10 cellular contexts compared by ENCODE assay signal in genomic region chr16:81778231-81778630, GRCh38. TPM values are rescaled to one million over a fixed set of nuclear protein-coding genes. Genes with fewer than 3 reads are reported as not detected.
A peak's percentile ranks its signal among the peaks of the same experiment; 100 is the strongest.
DNase-seq lines count a peak whose midpoint lies in the region; ATAC-seq lines count a peak whose summit lies in the region.
"Had no signal": no experiment of that assay in that cellular context is flagged by ENCODE, and none has a peak within 500 bp of the region (broad histone marks: within the 10 kb centered on the region; RNA-seq: fewer than 3 reads in every experiment).

No MANE protein-coding gene starts in this region.

- H3K4me3 ChIP-seq in iPS-15b (ENCODE audit: low read depth, low read length), result peak overlapping the region; percentile 60

- ATAC-seq in T-helper 17 cell (no peak), HG03159 (IDR thresholded peaks at IDR 0.05; ENCODE audit: unreplicated experiment) (no peak), HG02840 (IDR thresholded peaks at IDR 0.05; ENCODE audit: low FRiP score, unreplicated experiment) (no peak), GM19467 (IDR thresholded peaks at IDR 0.05; ENCODE audit: unreplicated experiment) (no peak)
- ATAC-seq in stimulated activated naive CD8-positive, alpha-beta T cell treated with anti-CD3 and anti-CD28 coated beads, Interleukin-15, amount 100 ng/mL, for 72 hours, result no peak

- peaks cover 30% of the 10 kb centered on the region for H3K27me3 Mint-ChIP-seq in activated naive CD4-positive, alpha-beta T cell treated with anti-CD3 and anti-CD28 coated beads, Interleukin-2, amount 50 U/mL, for 24 hours
- H3K27me3 Mint-ChIP-seq in T-helper 17 cell, result peaks cover 27% of the 10 kb centered on the region
- peaks cover 72% of the 10 kb centered on the region for H3K27me3 Mint-ChIP-seq in stimulated activated naive CD8-positive, alpha-beta T cell treated with anti-CD3 and anti-CD28 coated beads, Interleukin-15, amount 100 ng/mL, for 72 hours

- no peak overlapping the region for H3K9ac ChIP-seq in iPS-15b (ENCODE audit: low read depth, low read length)

- peaks cover 13% of the 10 kb centered on the region for H3K4me1 Mint-ChIP-seq in activated naive CD4-positive, alpha-beta T cell treated with anti-CD3 and anti-CD28 coated beads, Interleukin-2, amount 50 U/mL, for 24 hours
- H3K4me1 Mint-ChIP-seq in T-helper 17 cell, result peaks cover 7% of the 10 kb centered on the region
- peaks cover 16% of the 10 kb centered on the region for H3K4me1 Mint-ChIP-seq in stimulated activated naive CD8-positive, alpha-beta T cell treated with anti-CD3 and anti-CD28 coated beads, Interleukin-15, amount 100 ng/mL, for 72 hours

- H3K9me3 Mint-ChIP-seq in activated naive CD4-positive, alpha-beta T cell treated with anti-CD3 and anti-CD28 coated beads, Interleukin-2, amount 50 U/mL, for 24 hours, result no peaks in the 10 kb centered on the region
- no peaks in the 10 kb centered on the region for H3K9me3 Mint-ChIP-seq in stimulated activated naive CD8-positive, alpha-beta T cell treated with anti-CD3 and anti-CD28 coated beads, Interleukin-15, amount 100 ng/mL, for 72 hours

- H3K27ac Mint-ChIP-seq in activated naive CD4-positive, alpha-beta T cell treated with anti-CD3 and anti-CD28 coated beads, Interleukin-2, amount 50 U/mL, for 24 hours, result no peak overlapping the region
- H3K27ac Mint-ChIP-seq in T-helper 17 cell, result no peak overlapping the region
- no peak overlapping the region for H3K27ac Mint-ChIP-seq in stimulated activated naive CD8-positive, alpha-beta T cell treated with anti-CD3 and anti-CD28 coated beads, Interleukin-15, amount 100 ng/mL, for 72 hours

- no peaks in the 10 kb centered on the region for H3K4me1 ChIP-seq in iPS-15b (ENCODE audit: control insufficient read depth, insufficient read depth, low read length)

- H3K27me3 ChIP-seq in iPS-15b (ENCODE audit: control insufficient read depth, insufficient read depth, low read length), result peaks cover 46% of the 10 kb centered on the region

- H3K9me3 ChIP-seq in T-helper 17 cell (ENCODE audit: control insufficient read depth, low read length, poor library complexity, severe bottlenecking) (no peaks in the 10 kb centered on the region), iPS-15b (ENCODE audit: control insufficient read depth, insufficient read depth, low read length) (no peaks in the 10 kb centered on the region)
- H3K9me3 ChIP-seq: stomach had no signal

- H3K36me3 ChIP-seq in iPS-15b (ENCODE audit: control insufficient read depth, insufficient read depth, low read length), result no peaks in the 10 kb centered on the region
- H3K36me3 ChIP-seq: stomach had no signal

- DNase-seq in activated naive CD4-positive, alpha-beta T cell (lab: John Stamatoyannopoulos, UW), result no peak
- DNase-seq in T-helper 17 cell, result no peak
- no peak for DNase-seq in stimulated activated naive CD8-positive, alpha-beta T cell treated with anti-CD3 and anti-CD28 coated beads, Interleukin-15, amount 100 ng/mL, for 72 hours
- DNase-seq: stimulated activated CD4-positive, alpha-beta T cell treated with anti-CD3 and anti-CD28 coated beads, Interleukin-1b, Interleukin-23, amount 100 ng/mL, for 48 hours; stomach had no signal

- no peaks in the 10 kb centered on the region for H3K36me3 Mint-ChIP-seq in activated naive CD4-positive, alpha-beta T cell treated with anti-CD3 and anti-CD28 coated beads, Interleukin-2, amount 50 U/mL, for 24 hours
- peaks cover 3% of the 10 kb centered on the region for H3K36me3 Mint-ChIP-seq in T-helper 17 cell (ENCODE audit: low read depth)

- peak overlapping the region; percentile 83 for H3K4me3 Mint-ChIP-seq in activated naive CD4-positive, alpha-beta T cell treated with anti-CD3 and anti-CD28 coated beads, Interleukin-2, amount 50 U/mL, for 24 hours
- peak overlapping the region; percentile 83 for H3K4me3 Mint-ChIP-seq in T-helper 17 cell
- H3K4me3 Mint-ChIP-seq in stimulated activated naive CD8-positive, alpha-beta T cell treated with anti-CD3 and anti-CD28 coated beads, Interleukin-15, amount 100 ng/mL, for 72 hours, result peak overlapping the region; percentile 61 to 80

RNA-seq across cellular contexts. Expression of gene PLCG2, which starts 0.9 kb away (rescaled TPM):
- 10 to 100 TPM in 1 of 2 donors, 1 to 10 TPM in 1; 4.2 to 16.2 TPM for total RNA-seq in T-helper 17 cell
